In the genomic region with DNA sequence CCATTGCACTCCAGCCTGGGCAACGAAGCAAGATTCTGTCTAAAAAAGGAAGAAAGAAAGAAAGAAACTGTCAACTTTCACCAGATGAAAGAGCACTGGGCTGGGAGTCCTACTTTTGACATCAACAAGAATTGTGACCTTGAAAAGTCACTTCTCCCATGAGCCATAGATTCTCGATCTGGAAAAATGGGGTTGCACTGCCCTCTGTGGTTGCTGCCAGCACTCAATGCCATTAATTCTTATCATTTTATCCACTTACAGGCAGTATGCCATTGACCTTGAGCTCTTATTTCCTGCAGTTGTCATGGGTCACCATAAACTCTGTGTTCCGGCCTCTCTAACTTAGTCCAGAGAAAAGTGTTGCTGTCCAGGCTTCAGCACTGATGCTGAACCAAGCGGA, we compare ENCODE assay signal across 13 cellular contexts.
DNase-seq lines count a peak whose midpoint lies in the region; ATAC-seq, FAIRE-seq and TF ChIP-seq lines count a peak whose summit lies in the region.
"Had no signal": no experiment of that assay in that cellular context is flagged by ENCODE, and none has a peak within 500 bp of the region (broad histone marks: within the 10 kb centered on the region; RNA-seq: fewer than 3 reads in every experiment).

No MANE protein-coding gene starts in this region.

- DNase-seq in ACHN (peak; percentile 31), HT-29 (ENCODE audit: low spot score) (peak; percentile 35), bronchial epithelial cell (ENCODE audit: low read depth) (peak; percentile 24), left colon (no peak), H4 (ENCODE audit: low spot score) (no peak), NCI-H1930 (lab: John Stamatoyannopoulos, UW) (no peak)
- DNase-seq: activated naive CD4-positive, alpha-beta T cell treated with anti-CD3 and anti-CD28 coated beads for 36 hours; effector CD8-positive, alpha-beta T cell; islet precursor cell; nucleus accumbens; transverse colon had no signal

- no peak overlapping the region for H3K4me3 ChIP-seq in bronchial epithelial cell (ENCODE audit: low read depth, low read length)
- H3K4me3 ChIP-seq: transverse colon had no signal

- in situ Hi-C loops in ACHN (cut with HindIII; ENCODE audit: low pct_ligation_motif_present, low pct_unique_long_range_greater_than_20kb, low sequenced_read_pairs) = no loop called here

- TF ChIP-seq CTCF in bronchial epithelial cell (IDR thresholded peaks at IDR 0.05; ENCODE audit: insufficient read depth, low read length, severe bottlenecking) = peak; percentile 38

- ATAC-seq in left colon (peak; percentile 56), HG02884 (IDR thresholded peaks at IDR 0.05; ENCODE audit: unreplicated experiment) (no peak), HG03342 (IDR thresholded peaks at IDR 0.05; ENCODE audit: unreplicated experiment) (no peak)

- no peaks in the 10 kb centered on the region for H3K36me3 ChIP-seq in bronchial epithelial cell (ENCODE audit: control insufficient read depth, insufficient read depth, low read length)
- H3K36me3 ChIP-seq: transverse colon had no signal

- FAIRE-seq in bronchial epithelial cell (lab: Jason Lieb, UNC) = no peak

- intact Hi-C loops in left colon (cut with DNase I, micrococcal nuclease) = no loop called here

- no peaks in the 10 kb centered on the region for H3K27me3 ChIP-seq in bronchial epithelial cell (ENCODE audit: control insufficient read depth, insufficient read depth, low read length)
- H3K27me3 ChIP-seq: transverse colon had no signal

Comparison
In these comparisons a context has a peak if more than half of its experiments do, and no peak if none do; other contexts are left out.
1. DNase-seq: peak in ACHN (single experiment), HT-29 (single experiment) and bronchial epithelial cell (single experiment); none in left colon (0 of 2), H4 (single experiment) and NCI-H1930 (0 of 2).